In the genomic region with DNA sequence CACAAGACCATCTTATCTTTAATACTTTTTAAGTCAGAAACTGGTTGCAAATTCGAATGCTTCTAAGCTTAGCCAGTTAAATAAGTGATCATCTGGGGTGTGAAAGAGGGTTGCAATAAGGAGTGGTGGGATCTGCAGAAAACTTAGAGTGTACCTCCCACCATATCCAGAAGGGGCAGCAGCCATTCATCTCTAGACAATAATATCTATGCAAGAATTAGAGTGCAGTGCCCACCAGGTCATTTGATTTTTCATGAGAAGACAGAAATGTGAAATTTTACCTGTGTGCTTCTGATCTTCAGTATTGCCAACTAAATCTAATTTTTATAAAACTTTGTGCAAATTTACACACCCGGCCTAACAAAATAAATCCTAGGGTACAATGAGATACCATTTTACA, we compare ENCODE assay signal across 12 cellular contexts.
A peak's percentile ranks its signal among the peaks of the same experiment; 100 is the strongest.
DNase-seq lines count a peak whose midpoint lies in the region; ATAC-seq and TF ChIP-seq lines count a peak whose summit lies in the region.
"Had no signal": no experiment of that assay in that cellular context is flagged by ENCODE, and none has a peak within 500 bp of the region (broad histone marks: within the 10 kb centered on the region; RNA-seq: fewer than 3 reads in every experiment).

No MANE protein-coding gene starts in this region.

- WGBS in transverse colon (ENCODE audit: low coverage in 1 of 2), 2 donors, result 76% methylated on average over 2 of the region's 2 CpGs

- TF ChIP-seq EP300 in transverse colon (IDR thresholded peaks at IDR 0.05; ENCODE audit: low read depth), result no peak

- TF ChIP-seq CTCF in BE2C (IDR thresholded peaks at IDR 0.05; ENCODE audit: low read depth, low read length), result peak; percentile 46
- peak; percentile 49; the same call in 2 of the 3 replicates for TF ChIP-seq CTCF in GM12872 (IDR thresholded peaks at IDR 0.05; ENCODE audit: insufficient read depth, low read depth, low read length)
- TF ChIP-seq CTCF in OCI-LY3 (IDR thresholded peaks at IDR 0.05; ENCODE audit: low read depth, low read length), result peak; percentile 27
- peak; percentile 2 for TF ChIP-seq CTCF in foreskin fibroblast (IDR thresholded peaks at IDR 0.05; ENCODE audit: low read depth, low read length)
- TF ChIP-seq CTCF in transverse colon (IDR thresholded peaks at IDR 0.05), result peak in 1 of 5 experiments; percentile 6

- no peak overlapping the region for H3K4me3 ChIP-seq in BE2C (ENCODE audit: low read depth, low read length)
- no peak overlapping the region for H3K4me3 ChIP-seq in OCI-LY3 (ENCODE audit: low read length)
- no peak overlapping the region for H3K4me3 ChIP-seq in foreskin fibroblast (ENCODE audit: low read depth in 1 of 2, low read length in 2 of 2)
- H3K4me3 ChIP-seq in transverse colon, result no peak overlapping the region
- H3K4me3 ChIP-seq: body of pancreas, ovary, suprapubic skin had no signal

- H3K27me3 ChIP-seq in BE2C, result no peaks in the 10 kb centered on the region
- no peaks in the 10 kb centered on the region for H3K27me3 ChIP-seq in OCI-LY3 (ENCODE audit: low read depth, low read length)
- H3K27me3 ChIP-seq in transverse colon, result peaks cover 5% of the 10 kb centered on the region
- H3K27me3 ChIP-seq: body of pancreas, suprapubic skin had no signal

- ATAC-seq in HG03432 (IDR thresholded peaks at IDR 0.05; ENCODE audit: unreplicated experiment) (no peak), HG02623 (IDR thresholded peaks at IDR 0.05; ENCODE audit: unreplicated experiment) (no peak)
- ATAC-seq: body of pancreas had no signal

- no peak for TF ChIP-seq POLR2A in transverse colon (IDR thresholded peaks at IDR 0.05)

- H2AFZ ChIP-seq in OCI-LY3 (ENCODE audit: low read depth, low read length), result no peak overlapping the region

- H3K4me1 ChIP-seq in BE2C (no peaks in the 10 kb centered on the region), OCI-LY3 (ENCODE audit: low read length) (peaks cover 13% of the 10 kb centered on the region), transverse colon (no peaks in the 10 kb centered on the region)
- H3K4me1 ChIP-seq: suprapubic skin had no signal

- H4K20me1 ChIP-seq in OCI-LY3 (ENCODE audit: insufficient read depth, low read length), result no peaks in the 10 kb centered on the region

- H3K36me3 ChIP-seq in BE2C (no peaks in the 10 kb centered on the region), OCI-LY3 (replicated peaks; ENCODE audit: low read depth, low read length) (peaks cover 3% of the 10 kb centered on the region), transverse colon (no peaks in the 10 kb centered on the region)
- H3K36me3 ChIP-seq: ovary, suprapubic skin had no signal

- no peaks in the 10 kb centered on the region for H3K79me2 ChIP-seq in OCI-LY3 (ENCODE audit: low read length)

- no peak overlapping the region for H3K4me2 ChIP-seq in OCI-LY3 (ENCODE audit: low read length)

- H3K27ac ChIP-seq in OCI-LY3 (ENCODE audit: low read length) (no peak overlapping the region), transverse colon (no peak overlapping the region)
- H3K27ac ChIP-seq: body of pancreas, ovary, suprapubic skin had no signal

- in situ Hi-C loops in transverse colon (cut with MboI; ENCODE audit: low pct_ligation_motif_present in 1 of 4, low pct_unique_long_range_greater_than_20kb in 1 of 4, low sequenced_read_pairs in 3 of 4), result no loop called here

- DNase-seq in BE2C, result peak; percentile 9
- no peak for DNase-seq in foreskin fibroblast
- DNase-seq in transverse colon, result no peak
- DNase-seq in NCI-H1436 treated with DMSO at 0.1 percent for 48 hours (lab: John Stamatoyannopoulos, UW), result no peak
- DNase-seq: body of pancreas, NCI-H446 treated with DMSO at 0.1 percent for 48 hours, ovary had no signal

- no peaks in the 10 kb centered on the region for H3K9me3 ChIP-seq in BE2C
- no peaks in the 10 kb centered on the region for H3K9me3 ChIP-seq in OCI-LY3 (ENCODE audit: insufficient read depth, low read length)
- H3K9me3 ChIP-seq in transverse colon, result no peaks in the 10 kb centered on the region
- H3K9me3 ChIP-seq: body of pancreas, ovary, suprapubic skin had no signal

- intact Hi-C loops in transverse colon (cut with DNase I; ENCODE audit: low total_unique reads), result no loop called here

- H3K9ac ChIP-seq in OCI-LY3 (ENCODE audit: low read length), result no peak overlapping the region
